Comparison of ENCODE assay signal across 8 cellular contexts in genomic region chr1:148150945-148151879, GRCh38.
DNase-seq lines count a peak whose midpoint lies in the region; ATAC-seq and TF ChIP-seq lines count a peak whose summit lies in the region.
"Not testable (repeated sequence)": the region's sequence is repeated elsewhere in the genome, so short reads cannot be mapped to it uniquely, and the experiment has no call there.

No MANE protein-coding gene starts in this region.

- DNase-seq in AG20443 (ENCODE audit: low spot score) (peak; percentile 21), NCI-H1417 (lab: John Stamatoyannopoulos, UW) (peak in 2 of 3 experiments; percentile 39 to 54), coronary artery (ENCODE audit: low spot score) (peak; percentile 67), iris pigment epithelial cell (ENCODE audit: low read depth) (peak; percentile 54), retina (peak; percentile 66)
- DNase-seq in activated CD4-positive, alpha-beta T cell treated with anti-CD3 and anti-CD28 coated beads for 48 hours = peak; percentile 31

- peak; percentile 14 for ATAC-seq in GM19023 (IDR thresholded peaks at IDR 0.05; ENCODE audit: unreplicated experiment)
- peak; percentile 20 for ATAC-seq in HG02970 (IDR thresholded peaks at IDR 0.05; ENCODE audit: low FRiP score, unreplicated experiment)

- H3K27ac ChIP-seq in coronary artery = peak overlapping the region; percentile 60 to 87

- H3K4me3 ChIP-seq in coronary artery = peak overlapping the region; percentile 95

- not testable (repeated sequence) for TF ChIP-seq CTCF in coronary artery (IDR thresholded peaks at IDR 0.05)

Comparison
In these comparisons a context has a peak if more than half of its experiments do, and no peak if none do; other contexts are left out.
1. Peak in every context shown above with its lines: DNase-seq, ATAC-seq, H3K4me3 ChIP-seq and H3K27ac ChIP-seq.